ENCODE assay signal across 8 cellular contexts in genomic region chr19:3132971-3133792, GRCh38. TPM values are rescaled to one million over a fixed set of nuclear protein-coding genes. Genes with fewer than 3 reads are reported as not detected.
DNase-seq lines count a peak whose midpoint lies in the region; ATAC-seq, FAIRE-seq and TF ChIP-seq lines count a peak whose summit lies in the region.

No MANE protein-coding gene starts in this region.

- TF ChIP-seq POLR2A in GM12892 (IDR thresholded peaks at IDR 0.05; ENCODE audit: low read depth, low read length) = peak; percentile 50; the same call in 1 of the 2 replicates

- DNase-seq in GM12892 (ENCODE audit: insufficient read length) = peak; percentile 71
- no peak for DNase-seq in RWPE1 (ENCODE audit: low spot score)
- DNase-seq in activated effector memory CD4-positive, alpha-beta T cell treated with Interleukin-2 at 50 U/mL for 16 hours = peak; percentile 62
- peak; percentile 84 to 90 (median 85) for DNase-seq in immature natural killer cell
- DNase-seq in stimulated activated CD4-positive, alpha-beta T cell treated with anti-CD3 and anti-CD28 coated beads, TNF-alpha, amount 100 ng/mL, for 1 hour (ENCODE audit: low read depth in 3 of 3, low spot score in 1 of 3) = peak; percentile 36 to 54 (median 38)
- DNase-seq in HuH-7 (ENCODE audit: low spot score) = no peak
- DNase-seq in 8988T = no peak

- peak overlapping the region; percentile 77 to 96 (median 90) for H3K27ac Mint-ChIP-seq in immature natural killer cell

- H3K9me3 Mint-ChIP-seq in immature natural killer cell = no peaks in the 10 kb centered on the region

- ATAC-seq in HG03342 (IDR thresholded peaks at IDR 0.05; ENCODE audit: unreplicated experiment) = peak; percentile 49

- peaks cover 0 to 7% (median 2%) of the 10 kb centered on the region in 3 donors for H3K27me3 Mint-ChIP-seq in immature natural killer cell (ENCODE audit: low read depth in 3 of 3)

- peaks cover 0 to 3% (median 0%) of the 10 kb centered on the region in 3 donors for H3K36me3 Mint-ChIP-seq in immature natural killer cell

- CTCF ChIA-PET in RWPE1 (lab: Yijun Ruan, JAX) = interaction anchor here (0.7 kb wide), 1 partner anchor 111 kb away, joined by 3 read pairs; no protein-coding TSS in a partner anchor

- H3K4me1 Mint-ChIP-seq in immature natural killer cell = peaks cover 13 to 17% of the 10 kb centered on the region in 2 donors

- POLR2A ChIA-PET in RWPE1 (lab: Yijun Ruan, JAX; ENCODE audit: low non-redundant PET) = no interaction called here

- peak overlapping the region; percentile 62 for H3K27ac ChIP-seq in RWPE1

- peak overlapping the region; percentile 53 to 80 (median 70) for H3K4me3 Mint-ChIP-seq in immature natural killer cell

- peak; percentile 98 for FAIRE-seq in GM12892 (lab: Jason Lieb, UNC)

- TF ChIP-seq CTCF in RWPE1 (conservative IDR thresholded peaks at IDR 0.05; ENCODE audit: low read depth) = no peak

RNA-seq across cellular contexts. Expression of gene GNA15, which starts 2.7 kb away (rescaled TPM):
- polyA plus RNA-seq in GM12892 (2012; ENCODE audit: missing spikeins) = 24.1 TPM
- polyA plus RNA-seq in immature natural killer cell = 1 to 10 TPM in 2 of 3 donors, under 1 TPM in 1; 0.25 to 2.8 (median 2.3) TPM

RNA-seq across cellular contexts. Expression of gene GNA11, which starts 39.0 kb away (rescaled TPM):
- 3.7 TPM for polyA plus RNA-seq in GM12892 (2012; ENCODE audit: missing spikeins)
- under 1 TPM in 1 of 3 donors, not detected in 2; 0.09 TPM for polyA plus RNA-seq in immature natural killer cell

RNA-seq across cellular contexts. Expression of gene S1PR4, which starts 45.4 kb away (rescaled TPM):
- 3.2 TPM for polyA plus RNA-seq in GM12892 (2012; ENCODE audit: missing spikeins)
- polyA plus RNA-seq in immature natural killer cell = 100 to 1,000 TPM; 238 to 344 (median 258) TPM

RNA-seq across cellular contexts. Expression of gene NCLN, which starts 52.5 kb away (rescaled TPM):
- 18.2 TPM for polyA plus RNA-seq in GM12892 (2012; ENCODE audit: missing spikeins)
- 10 to 100 TPM; 22.8 to 58.8 (median 55.2) TPM for polyA plus RNA-seq in immature natural killer cell

Comparison
In these comparisons a context has a peak if more than half of its experiments do, and no peak if none do; other contexts are left out.
1. DNase-seq: peak in GM12892 (single experiment), activated effector memory CD4-positive, alpha-beta T cell treated with Interleukin-2 at 50 U/mL for 16 hours (single experiment), immature natural killer cell (3 of 3) and stimulated activated CD4-positive, alpha-beta T cell treated with anti-CD3 and anti-CD28 coated beads, TNF-alpha, amount 100 ng/mL, for 1 hour (3 of 3); none in RWPE1 (single experiment), HuH-7 (single experiment) and 8988T (single experiment).